11 cellular contexts compared by ENCODE assay signal in the genomic region with DNA sequence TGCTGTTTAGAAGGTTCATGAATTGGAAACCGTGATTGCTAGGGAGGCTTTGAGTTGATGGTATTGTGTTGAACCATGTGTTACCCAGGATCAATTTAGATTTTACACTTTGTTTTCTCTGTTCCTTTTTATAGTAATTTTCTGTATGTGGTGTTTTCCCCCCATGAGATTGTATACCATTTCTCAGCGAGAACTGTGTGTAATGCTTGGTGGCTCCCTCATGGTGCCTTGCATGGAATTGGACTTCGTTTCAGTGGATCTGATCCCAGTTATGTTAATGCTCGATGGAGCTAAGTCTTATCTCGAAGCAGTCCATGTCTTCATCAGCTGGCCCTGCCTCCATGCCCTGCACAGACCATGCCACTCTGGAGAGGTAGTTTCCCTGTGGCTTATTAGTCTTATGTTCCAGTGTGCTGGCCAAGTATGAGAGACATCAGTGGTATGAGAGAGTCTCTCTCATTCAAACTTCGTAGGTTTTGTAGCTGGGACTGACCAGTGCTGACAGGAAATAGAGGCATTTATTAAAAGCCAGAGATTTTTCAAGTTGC. TPM values are rescaled to one million over a fixed set of nuclear protein-coding genes. Genes with fewer than 3 reads are reported as not detected.
DNase-seq lines count a peak whose midpoint lies in the region; ATAC-seq, FAIRE-seq and TF ChIP-seq lines count a peak whose summit lies in the region.
"Had no signal": no experiment of that assay in that cellular context is flagged by ENCODE, and none has a peak within 500 bp of the region (broad histone marks: within the 10 kb centered on the region; RNA-seq: fewer than 3 reads in every experiment).

No MANE protein-coding gene starts in this region.

- ATAC-seq in HG03571 (IDR thresholded peaks at IDR 0.05; ENCODE audit: unreplicated experiment) (peak; percentile 44), left ventricle myocardium superior (peak; percentile 72), gastroesophageal sphincter (no peak)

- H3K4me1 ChIP-seq in BLaER1 (peaks cover 44% of the 10 kb centered on the region), gastroesophageal sphincter (peaks cover 6 to 86% (median 26%) of the 10 kb centered on the region in 3 donors)

- H3K9ac ChIP-seq in BLaER1, result no peak overlapping the region

- peak overlapping the region; percentile 14 for H3K4me2 ChIP-seq in BLaER1

- CTCF ChIA-PET in HEK293T (lab: Yijun Ruan, JAX), result interaction anchor here (0.7 kb wide), 1 partner anchor 64 kb away, joined by 3 read pairs; no protein-coding TSS in a partner anchor

- intact Hi-C loops in left ventricle myocardium superior (cut with micrococcal nuclease), result no loop called here

- peaks cover 97% of the 10 kb centered on the region for H4K20me1 ChIP-seq in BLaER1

- no peak for TF ChIP-seq POLR2A in gastroesophageal sphincter (IDR thresholded peaks at IDR 0.05)

- H3K4me3 ChIP-seq in BLaER1, result no peak overlapping the region
- no peak overlapping the region for H3K4me3 ChIP-seq in gastroesophageal sphincter

- H3K9me3 ChIP-seq in BLaER1 (no peaks in the 10 kb centered on the region), gastroesophageal sphincter (no peaks in the 10 kb centered on the region)

- no peak overlapping the region for H3K27ac ChIP-seq in BLaER1
- H3K27ac ChIP-seq in gastroesophageal sphincter, result peak overlapping the region in 2 of 4 donors; percentile 71 to 75

- 17 to 57% methylated on average over 1 to 6 of the region's 6 CpGs for WGBS in gastroesophageal sphincter (ENCODE audit: low coverage in 1 of 2), 2 donors

- H3K36me3 ChIP-seq in BLaER1 (peaks cover 36% of the 10 kb centered on the region), gastroesophageal sphincter (no peaks in the 10 kb centered on the region)

- POLR2A ChIA-PET in HEK293T (lab: Yijun Ruan, JAX), result no interaction called here

- DNase-seq in GM19239 (ENCODE audit: insufficient read length, low spot score) (no peak), left ventricle myocardium superior (no peak), OCI-M2 (lab: John Stamatoyannopoulos, UW; ENCODE audit: unreplicated experiment) (no peak), HEK293T (ENCODE audit: extremely low spot score) (no peak)
- DNase-seq in activated T-cell treated with anti-CD3 and anti-CD28 coated beads, Interleukin-2, amount 50 U/mL, for 48 hours, result no peak
- DNase-seq: amygdala; HCEC 1CT; stimulated activated naive CD4-positive, alpha-beta T cell treated with Interleukin-2 at 50 U/mL for 16 hours had no signal

- no peaks in the 10 kb centered on the region for H3K27me3 ChIP-seq in BLaER1
- no peaks in the 10 kb centered on the region for H3K27me3 ChIP-seq in gastroesophageal sphincter

- TF ChIP-seq CTCF in gastroesophageal sphincter (IDR thresholded peaks at IDR 0.05), result no peak

- TF ChIP-seq EP300 in gastroesophageal sphincter (IDR thresholded peaks at IDR 0.05), result no peak

- FAIRE-seq in GM19239 (lab: Jason Lieb, UNC), result peak; percentile 8

TF ChIP-seq in HEK293T, 16 proteins besides CTCF, POLR2A, EP300 and RAD21:
- TF ChIP-seq ZNF384 (IDR thresholded peaks at IDR 0.05), result no peak
- no peak for TF ChIP-seq FOXK2 (IDR thresholded peaks at IDR 0.05)
- no peak for TF ChIP-seq ARNT (IDR thresholded peaks at IDR 0.05)
- no peak for TF ChIP-seq FOXA1 (IDR thresholded peaks at IDR 0.05)
- no peak for TF ChIP-seq CTBP1 (IDR thresholded peaks at IDR 0.05; ENCODE audit: borderline replicate concordance)
- no peak for TF ChIP-seq SP1 (IDR thresholded peaks at IDR 0.05)
- TF ChIP-seq HDGF (IDR thresholded peaks at IDR 0.05; ENCODE audit: borderline replicate concordance), result no peak
- TF ChIP-seq ELF4 (IDR thresholded peaks at IDR 0.05), result no peak
- TF ChIP-seq NFRKB (IDR thresholded peaks at IDR 0.05), result no peak
- TF ChIP-seq, protein P1, sequence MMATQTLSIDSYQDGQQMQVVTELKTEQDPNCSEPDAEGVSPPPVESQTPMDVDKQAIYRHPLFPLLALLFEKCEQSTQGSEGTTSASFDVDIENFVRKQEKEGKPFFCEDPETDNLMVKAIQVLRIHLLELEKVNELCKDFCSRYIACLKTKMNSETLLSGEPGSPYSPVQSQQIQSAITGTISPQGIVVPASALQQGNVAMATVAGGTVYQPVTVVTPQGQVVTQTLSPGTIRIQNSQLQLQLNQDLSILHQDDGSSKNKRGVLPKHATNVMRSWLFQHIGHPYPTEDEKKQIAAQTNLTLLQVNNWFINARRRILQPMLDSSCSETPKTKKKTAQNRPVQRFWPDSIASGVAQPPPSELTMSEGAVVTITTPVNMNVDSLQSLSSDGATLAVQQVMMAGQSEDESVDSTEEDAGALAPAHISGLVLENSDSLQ (IDR thresholded peaks at IDR 0.05), result no peak

RNA-seq across cellular contexts. Expression of a gene that starts 18.7 kb away (rescaled TPM):
- 24.1 TPM for total RNA-seq in left ventricle myocardium superior
- 10 to 100 TPM; 27.6 to 43.6 (median 38.4) TPM for total RNA-seq in gastroesophageal sphincter
